Comparison of ENCODE assay signal across 23 cellular contexts in the genomic region with DNA sequence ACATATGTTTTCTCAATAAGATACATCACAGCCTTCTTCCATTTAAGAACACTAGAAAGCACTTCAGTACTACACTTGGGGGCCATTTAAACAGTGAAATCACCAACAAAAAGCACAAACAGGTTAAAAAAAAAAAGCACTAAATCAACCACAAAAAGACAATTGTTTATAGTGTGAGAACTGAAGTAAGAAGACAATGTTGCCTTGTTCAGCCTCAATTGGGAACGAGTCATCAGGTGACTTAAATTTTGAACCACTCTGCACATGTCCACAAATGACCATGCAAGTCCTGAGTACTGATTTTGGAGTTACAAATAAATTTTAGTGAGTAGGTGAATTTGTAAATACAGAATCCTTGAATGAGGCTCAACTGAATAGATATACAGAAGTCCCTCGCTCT. TPM values are rescaled to one million over a fixed set of nuclear protein-coding genes. Genes with fewer than 3 reads are reported as not detected.
DNase-seq lines count a peak whose midpoint lies in the region; ATAC-seq, FAIRE-seq and TF ChIP-seq lines count a peak whose summit lies in the region.
"Had no signal": no experiment of that assay in that cellular context is flagged by ENCODE, and none has a peak within 500 bp of the region (broad histone marks: within the 10 kb centered on the region; RNA-seq: fewer than 3 reads in every experiment).

No MANE protein-coding gene starts in this region.

- SMC1A ChIA-PET in GM12878 (lab: Charles Lee; ENCODE audit: uncharacterized antibody, unreplicated experiment) = interaction anchor here (2.7 kb wide), 1 partner anchor 12 kb away, joined by 8 read pairs; no protein-coding TSS in a partner anchor

- no peak overlapping the region for H3K27ac ChIP-seq in GM12878 (ENCODE audit: control insufficient read depth, insufficient read depth)
- H3K27ac ChIP-seq in testis = no peak overlapping the region
- H3K27ac ChIP-seq in Karpas-422 (ENCODE audit: low read length) = no peak overlapping the region
- H3K27ac ChIP-seq: BLaER1 treated with 17β-estradiol and CSF1 and Interleukin-3, amounts not matched to agents 10 nM and 100 nM; GM23248; HL-60; SJSA1 had no signal

- H3K79me2 ChIP-seq in GM12878 (ENCODE audit: control insufficient read depth, insufficient read depth, low read length) (no peaks in the 10 kb centered on the region), Karpas-422 (ENCODE audit: low read length) (no peaks in the 10 kb centered on the region)

- in situ Hi-C loops in GM12878 (cut with MboI) = no loop called here

- TF ChIP-seq CTCF in GM12878 (IDR thresholded peaks at IDR 0.05 in 2 of 3, conservative IDR thresholded peaks at IDR 0.05 in 1 of 3; ENCODE audit: control insufficient read depth in 2 of 3, extremely low read depth in 1 of 3, insufficient read depth in 1 of 3, low read depth in 3 of 3, low read length in 3 of 3) (no peak), testis (IDR thresholded peaks at IDR 0.05) (no peak)

- WGBS in GM12878 (ENCODE audit: insufficient coverage, insufficient replicate concordance, low lambda C conversion rate, missing lambda C conversion rate) = 68% methylated on average over 2 of the region's 2 CpGs
- WGBS in testis, 2 donors = 82 to 85% methylated on average over 2 of the region's 2 CpGs

- no peak for TF ChIP-seq RAD21 in GM12878 (IDR thresholded peaks at IDR 0.05; ENCODE audit: insufficient read depth, low read depth, low read length)

- no peak for FAIRE-seq in GM12878 (lab: Jason Lieb, UNC)
- peak; percentile 47 for FAIRE-seq in frontal cortex (lab: Jason Lieb, UNC)
- FAIRE-seq: GM12891, HTR-8/SVneo, RCC 7860 had no signal

- no peak overlapping the region for H3K4me2 ChIP-seq in GM12878 (ENCODE audit: control insufficient read depth, insufficient read depth)
- H3K4me2 ChIP-seq in Karpas-422 (ENCODE audit: low read depth, low read length, poor library complexity, severe bottlenecking) = no peak overlapping the region
- H3K4me2 ChIP-seq: BLaER1 treated with 17β-estradiol and CSF1 and Interleukin-3, amounts not matched to agents 10 nM and 100 nM had no signal

- POLR2A ChIA-PET in GM12878 (lab: Charles Lee) = no interaction called here

- no peak overlapping the region for H3K9ac ChIP-seq in GM12878 (ENCODE audit: control insufficient read depth, insufficient read depth, low read length)
- H3K9ac ChIP-seq in Karpas-422 (ENCODE audit: low read length) = no peak overlapping the region
- H3K9ac ChIP-seq: BLaER1 treated with 17β-estradiol and CSF1 and Interleukin-3, amounts not matched to agents 10 nM and 100 nM; GM23248 had no signal

- RAD21 ChIA-PET in GM12878 (lab: Charles Lee; ENCODE audit: unreplicated experiment) = no interaction called here

- no peak for TF ChIP-seq EP300 in GM12878 (IDR thresholded peaks at IDR 0.05; ENCODE audit: borderline replicate concordance in 1 of 2, control insufficient read depth in 1 of 2, low read depth in 2 of 2, low read length in 2 of 2)

- H3K36me3 ChIP-seq in GM12878 (ENCODE audit: control insufficient read depth in 2 of 2, insufficient read depth in 2 of 2, low read length in 1 of 2) (no peaks in the 10 kb centered on the region), testis (ENCODE audit: low read depth, missing control alignments) (no peaks in the 10 kb centered on the region), Karpas-422 (ENCODE audit: insufficient read depth, low read length) (no peaks in the 10 kb centered on the region)
- H3K36me3 ChIP-seq: BLaER1 treated with 17β-estradiol and CSF1 and Interleukin-3, amounts not matched to agents 10 nM and 100 nM; SJSA1 had no signal

- H3K27me3 ChIP-seq in GM12878 (replicated peaks in 1 of 2; ENCODE audit: control insufficient read depth in 2 of 2, insufficient read depth in 2 of 2, low read length in 1 of 2) (no peaks in the 10 kb centered on the region), testis (no peaks in the 10 kb centered on the region), Karpas-422 (ENCODE audit: low read length) (no peaks in the 10 kb centered on the region)
- H3K27me3 ChIP-seq: BLaER1 treated with 17β-estradiol and CSF1 and Interleukin-3, amounts not matched to agents 10 nM and 100 nM had no signal

- H2AFZ ChIP-seq in GM12878 (ENCODE audit: control insufficient read depth, low read depth, low read length) (no peak overlapping the region), Karpas-422 (ENCODE audit: low read length) (no peak overlapping the region)
- H2AFZ ChIP-seq: GM23248 had no signal

- no peak overlapping the region for H3K4me3 ChIP-seq in GM12878
- H3K4me3 ChIP-seq in testis = no peak overlapping the region
- H3K4me3 ChIP-seq in Karpas-422 (ENCODE audit: low read length) = no peak overlapping the region
- H3K4me3 ChIP-seq: BLaER1 treated with 17β-estradiol and CSF1 and Interleukin-3, amounts not matched to agents 10 nM and 100 nM; GM23248; SJSA1 had no signal

- DNase-seq in Ammon's horn (ENCODE audit: low spot score) (peak; percentile 21), GM12878 (ENCODE audit: low read depth, low spot score) (no peak), frontal cortex (ENCODE audit: low spot score in 2 of 2) (no peak), renal cortical epithelial cell (ENCODE audit: low read depth) (peak; percentile 44), testis (no peak), 8988T (no peak), Karpas-422 (no peak)
- DNase-seq: Caco-2; CD4-positive, alpha-beta memory T cell; DND-41; GM23248; H9; KG1; NCI-H1694 treated with DMSO at 0.1 percent for 48 hours; NCI-H446 treated with DMSO at 0.1 percent for 48 hours; NCI-H526 treated with DMSO at 0.1 percent for 48 hours; OCI-M1 had no signal

- H3K9me2 ChIP-seq in Karpas-422 (replicated peaks; ENCODE audit: insufficient read depth, low read length) = no peaks in the 10 kb centered on the region

- ATAC-seq in GM12878 = peak; percentile 69

- CTCF ChIA-PET in GM12878 (lab: Yijun Ruan, JAX) = no interaction called here

- intact Hi-C loops in GM12878 (cut with micrococcal nuclease; ENCODE audit: unreplicated experiment) (no loop called here), testis (cut with DNase I; ENCODE audit: low total_unique reads) (no loop called here)

- no peaks in the 10 kb centered on the region for H4K20me1 ChIP-seq in GM12878 (ENCODE audit: control insufficient read depth, insufficient read depth)
- H4K20me1 ChIP-seq in Karpas-422 (ENCODE audit: insufficient read depth, low read depth, low read length) = no peaks in the 10 kb centered on the region
- H4K20me1 ChIP-seq: BLaER1 treated with 17β-estradiol and CSF1 and Interleukin-3, amounts not matched to agents 10 nM and 100 nM had no signal

- no peaks in the 10 kb centered on the region; the same call in 2 of the 3 replicates for H3K9me3 ChIP-seq in GM12878 (replicated peaks; ENCODE audit: control insufficient read depth, insufficient read depth, low read length)
- H3K9me3 ChIP-seq in testis = no peaks in the 10 kb centered on the region
- H3K9me3 ChIP-seq in Karpas-422 (ENCODE audit: low read length) = no peaks in the 10 kb centered on the region
- H3K9me3 ChIP-seq: Caco-2, SJSA1 had no signal

- BruUV-seq in GM12878 (replicated peaks; lab: Mats Ljungman, UMichigan) = no TSS peak

- TF ChIP-seq POLR2A in GM12878 (IDR thresholded peaks at IDR 0.05; ENCODE audit: low read depth, low read length) = no peak
- TF ChIP-seq POLR2A in testis (IDR thresholded peaks at IDR 0.05) = no peak

- no peaks in the 10 kb centered on the region for H3K4me1 ChIP-seq in GM12878 (ENCODE audit: control insufficient read depth, insufficient read depth, low read length)
- H3K4me1 ChIP-seq in testis = no peaks in the 10 kb centered on the region
- no peaks in the 10 kb centered on the region; the same call in 1 of the 2 replicates for H3K4me1 ChIP-seq in Karpas-422 (ENCODE audit: low read length)
- H3K4me1 ChIP-seq: BLaER1 treated with 17β-estradiol and CSF1 and Interleukin-3, amounts not matched to agents 10 nM and 100 nM; SJSA1 had no signal

RNA-seq across cellular contexts. Expression of a gene that starts 37.2 kb away (rescaled TPM):
- 20.8 and 23.0 TPM in 2 replicates for total RNA-seq in GM12878 (2013; cell fraction: nucleolus; rRNA removed)
- total RNA-seq in GM12878 (2014; rRNA removed) = 7.9 and 10.7 TPM in 2 replicates
- 12.9 and 14.3 TPM in 2 replicates for total RNA-seq in GM12878 (2014; rRNA removed; fragmentation: Illumina TruSeq; extraction: Trizol)
- total RNA-seq in GM12878 (2021) = 44.4 and 45.0 TPM in 2 replicates
- 7.0 TPM for polyA plus RNA-seq in GM12878 (2011; ENCODE audit: low read depth)
- polyA plus RNA-seq in GM12878 (2011; rRNA removed) = 15.5 and 18.4 TPM in 2 replicates
- 13.6 and 23.7 TPM in 2 replicates for polyA plus RNA-seq in GM12878 (2011; cell fraction: cytosol; rRNA removed)
- polyA plus RNA-seq in GM12878 (2011; cell fraction: nucleus; rRNA removed) = 6.8 and 13.6 TPM in 2 replicates
- 23.4 and 29.1 TPM in 2 replicates for polyA plus RNA-seq in GM12878 (2012)
- 23.4 and 26.1 TPM in 2 replicates for polyA plus RNA-seq in GM12878 (2014; fragmentation: Illumina TruSeq; extraction: Trizol)
- polyA plus RNA-seq in GM12878 (2014; fragmentation: Nextera tagmentation; extraction: Ambion mirVana) = 1 to 10 TPM; 7.3 to 8.2 TPM
- polyA plus RNA-seq in GM12878 (2014; rRNA removed) = 37.8 and 48.1 TPM in 2 replicates
- 1 to 10 TPM; 6.3 to 9.4 TPM for polyA plus RNA-seq in GM12878 (2016; fragmentation: Nextera tagmentation; extraction: Ambion mirVana)
- polyA minus RNA-seq in GM12878 (2011; rRNA and poly(A)+ RNA removed) = 7.8 and 11.1 TPM in 2 replicates
- polyA minus RNA-seq in GM12878 (2011; cell fraction: cytosol; rRNA and poly(A)+ RNA removed) = 7.7 and 8.0 TPM in 2 replicates
- polyA minus RNA-seq in GM12878 (2011; cell fraction: nucleus; rRNA and poly(A)+ RNA removed) = 7.1 and 12.8 TPM in 2 replicates
- total RNA-seq in frontal cortex = 57.9 TPM
- 8.2 and 13.5 TPM in 2 replicates for total RNA-seq in renal cortical epithelial cell
- 10 to 100 TPM; 22.7 to 22.8 TPM for total RNA-seq in testis
- 34.0 TPM for polyA plus RNA-seq in testis (ENCODE audit: insufficient read depth, low read depth, low replicate concordance)
- 6.7 and 10.5 TPM in 2 replicates for total RNA-seq in Karpas-422 (2014; rRNA removed; shearing (Covaris generic); ENCODE audit: low replicate concordance)

RNA-seq across cellular contexts. Expression of a gene that starts 55.5 kb away (rescaled TPM):
- total RNA-seq in GM12878 (2013; cell fraction: nucleolus; rRNA removed) = 49.4 and 54.9 TPM in 2 replicates
- total RNA-seq in GM12878 (2014; rRNA removed) = 5.3 and 6.3 TPM in 2 replicates
- total RNA-seq in GM12878 (2014; rRNA removed; fragmentation: Illumina TruSeq; extraction: Trizol) = 5.8 and 7.0 TPM in 2 replicates
- 11.7 and 14.2 TPM in 2 replicates for total RNA-seq in GM12878 (2021)
- polyA plus RNA-seq in GM12878 (2011; ENCODE audit: low read depth) = 6.9 TPM
- 9.9 and 10.6 TPM in 2 replicates for polyA plus RNA-seq in GM12878 (2011; rRNA removed)
- polyA plus RNA-seq in GM12878 (2011; cell fraction: cytosol; rRNA removed) = 6.1 and 7.2 TPM in 2 replicates
- polyA plus RNA-seq in GM12878 (2011; cell fraction: nucleus; rRNA removed) = 20.7 and 23.2 TPM in 2 replicates
- polyA plus RNA-seq in GM12878 (2012) = 6.8 and 7.9 TPM in 2 replicates
- 6.8 and 6.9 TPM in 2 replicates for polyA plus RNA-seq in GM12878 (2014; fragmentation: Illumina TruSeq; extraction: Trizol)
- 1 to 10 TPM; 1.7 to 2.3 TPM for polyA plus RNA-seq in GM12878 (2014; fragmentation: Nextera tagmentation; extraction: Ambion mirVana)
- polyA plus RNA-seq in GM12878 (2014; rRNA removed) = 7.1 and 10.1 TPM in 2 replicates
- 1 to 10 TPM; 4.9 to 5.4 TPM for polyA plus RNA-seq in GM12878 (2016; fragmentation: Nextera tagmentation; extraction: Ambion mirVana)
- 31.1 and 41.2 TPM in 2 replicates for polyA minus RNA-seq in GM12878 (2011; rRNA and poly(A)+ RNA removed)
- 5.2 and 6.0 TPM in 2 replicates for polyA minus RNA-seq in GM12878 (2011; cell fraction: cytosol; rRNA and poly(A)+ RNA removed)
- polyA minus RNA-seq in GM12878 (2011; cell fraction: nucleus; rRNA and poly(A)+ RNA removed) = 17.9 and 24.6 TPM in 2 replicates
- total RNA-seq in frontal cortex = 13.0 TPM
- total RNA-seq in renal cortical epithelial cell = 3.0 and 5.3 TPM in 2 replicates
- 10 to 100 TPM; 26.2 to 35.0 TPM for total RNA-seq in testis
- 13.7 TPM for polyA plus RNA-seq in testis (ENCODE audit: insufficient read depth, low read depth, low replicate concordance)
- 0.36 and 0.67 TPM in 2 replicates for total RNA-seq in Karpas-422 (2014; rRNA removed; shearing (Covaris generic); ENCODE audit: low replicate concordance)

Comparison
In these comparisons a context has a peak if more than half of its experiments do, and no peak if none do; other contexts are left out.
1. DNase-seq: peak in Ammon's horn (single experiment) and renal cortical epithelial cell (single experiment); none in GM12878 (single experiment), frontal cortex (0 of 2), testis (single experiment), 8988T (single experiment) and Karpas-422 (single experiment).